In the genomic region with DNA sequence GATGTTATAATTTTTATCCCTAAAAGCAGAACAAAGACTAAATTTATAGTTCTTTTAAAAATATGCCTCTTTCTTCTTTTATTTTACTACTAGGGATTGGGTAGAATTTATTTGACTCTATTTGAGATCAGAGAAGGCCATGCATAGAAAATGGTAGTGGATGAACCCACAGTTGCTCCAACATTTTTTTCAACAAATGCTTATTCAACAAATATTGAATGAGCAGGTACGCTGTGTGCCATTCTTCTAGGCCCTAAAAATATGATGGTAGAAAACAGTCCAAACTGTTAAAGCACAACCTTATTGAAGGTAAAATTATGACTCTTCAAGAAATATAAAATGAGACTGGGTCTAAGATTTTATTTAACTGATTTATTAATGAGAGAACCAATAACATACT, we compare ENCODE assay signal across 38 cellular contexts. TPM values are rescaled to one million over a fixed set of nuclear protein-coding genes. Genes with fewer than 3 reads are reported as not detected.
"Had no signal": no experiment of that assay in that cellular context is flagged by ENCODE, and none has a peak within 500 bp of the region (broad histone marks: within the 10 kb centered on the region; RNA-seq: fewer than 3 reads in every experiment).

No MANE protein-coding gene starts in this region.

- H3K4me3 ChIP-seq: MG63 had no signal

- H3K9me3 ChIP-seq: MG63 had no signal

- H3K27me3 ChIP-seq: MG63 had no signal

- H3K36me3 ChIP-seq: MG63 had no signal

- DNase-seq: Karpas-422, Kasumi-1, MG63, MM.1S, MV-4-11, NCI-H1048, NCI-H1092, NCI-H1092 treated with DMSO at 0.1 percent for 48 hours, NCI-H1105, NCI-H1105 treated with DMSO at 0.1 percent for 48 hours, NCI-H1417, NCI-H1417 treated with DMSO at 0.1 percent for 48 hours, NCI-H1436, NCI-H1436 treated with DMSO at 0.1 percent for 48 hours, NCI-H1694, NCI-H1694 treated with DMSO at 0.1 percent for 48 hours, NCI-H187, NCI-H187 treated with DMSO at 0.1 percent for 48 hours, NCI-H1930, NCI-H2029, NCI-H2029 treated with DMSO at 0.1 percent for 48 hours, NCI-H2081, NCI-H2081 treated with DMSO at 0.1 percent for 48 hours, NCI-H2107, NCI-H2171, NCI-H2171 treated with DMSO at 0.1 percent for 48 hours, NCI-H2227 treated with DMSO at 0.1 percent for 48 hours, NCI-H226, NCI-H345, NCI-H446, NCI-H446 treated with DMSO at 0.1 percent for 48 hours, NCI-H510A, NCI-H510A treated with DMSO at 0.1 percent for 48 hours, NCI-H524 had no signal

RNA-seq across cellular contexts. Expression of a gene that starts 30.0 kb away (rescaled TPM):
- total RNA-seq: LHCN-M2, M059J, MCF 10A, NCI-H460 had no signal
